Comparison of ENCODE assay signal across 1 cellular context in the genomic region with DNA sequence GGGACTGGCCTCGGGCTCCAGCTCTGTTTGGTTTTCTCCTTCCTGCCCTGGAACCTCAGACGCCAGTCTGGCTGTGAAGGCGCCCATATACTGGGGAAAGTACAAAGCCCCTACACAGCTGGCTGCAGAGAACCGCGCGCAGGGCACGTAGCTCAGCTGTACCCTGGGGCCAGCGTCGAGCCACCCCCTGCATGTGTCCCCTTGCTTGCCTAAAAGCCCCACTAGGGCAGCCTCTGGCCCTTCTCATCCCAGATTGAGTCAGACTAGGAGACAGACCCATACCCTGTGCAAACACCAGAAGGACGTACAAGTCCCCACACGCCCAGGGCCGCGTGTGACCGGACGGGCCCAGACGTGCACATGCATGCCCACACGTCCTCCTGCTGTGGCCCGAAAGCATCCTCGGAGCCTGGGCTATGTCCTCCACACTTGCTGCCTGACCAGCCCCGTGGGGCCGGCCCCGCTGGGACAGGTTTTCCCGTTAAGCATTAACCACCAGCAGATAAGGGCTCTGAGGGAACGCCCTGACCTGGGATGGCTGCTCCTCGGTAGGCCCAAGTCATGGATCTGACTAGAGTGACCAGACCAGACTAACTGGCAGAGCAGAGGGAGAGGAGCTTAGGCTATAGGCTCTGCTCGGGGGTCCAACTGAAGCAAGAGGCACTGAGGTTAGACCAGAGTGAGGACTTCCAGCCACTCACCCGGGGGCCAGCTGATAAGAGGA.
TF ChIP-seq lines count a peak whose summit lies in the region.

No MANE protein-coding gene starts in this region.

TF ChIP-seq in HepG2, 621 proteins besides CTCF, POLR2A, EP300 and RAD21 (continued from another document and continues in another):
- TF ChIP-seq, protein P1, sequence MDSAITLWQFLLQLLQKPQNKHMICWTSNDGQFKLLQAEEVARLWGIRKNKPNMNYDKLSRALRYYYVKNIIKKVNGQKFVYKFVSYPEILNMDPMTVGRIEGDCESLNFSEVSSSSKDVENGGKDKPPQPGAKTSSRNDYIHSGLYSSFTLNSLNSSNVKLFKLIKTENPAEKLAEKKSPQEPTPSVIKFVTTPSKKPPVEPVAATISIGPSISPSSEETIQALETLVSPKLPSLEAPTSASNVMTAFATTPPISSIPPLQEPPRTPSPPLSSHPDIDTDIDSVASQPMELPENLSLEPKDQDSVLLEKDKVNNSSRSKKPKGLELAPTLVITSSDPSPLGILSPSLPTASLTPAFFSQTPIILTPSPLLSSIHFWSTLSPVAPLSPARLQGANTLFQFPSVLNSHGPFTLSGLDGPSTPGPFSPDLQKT (CRISPR knock-in tag; IDR thresholded peaks at IDR 0.05; ENCODE audit: borderline replicate concordance), result no peak
- TF ChIP-seq ZNF616 (CRISPR knock-in tag; IDR thresholded peaks at IDR 0.05; ENCODE audit: low read depth) (peak; percentile 87; the same call in 1 of the 2 replicates), ZNF138 (CRISPR knock-in tag; IDR thresholded peaks at IDR 0.05; ENCODE audit: low read depth) (no peak), ZKSCAN8 (CRISPR knock-in tag; IDR thresholded peaks at IDR 0.05; ENCODE audit: borderline replicate concordance) (peak; percentile 59; the same call in 1 of the 2 replicates), WIZ (CRISPR knock-in tag; IDR thresholded peaks at IDR 0.05) (no peak), ZNF260 (CRISPR knock-in tag; IDR thresholded peaks at IDR 0.05; ENCODE audit: borderline replicate concordance, low read depth) (no peak), SCMH1 (CRISPR knock-in tag; IDR thresholded peaks at IDR 0.05; ENCODE audit: borderline replicate concordance) (no peak), GATAD2A (CRISPR knock-in tag; IDR thresholded peaks at IDR 0.05) (peak; percentile 69), ZNF598 (CRISPR knock-in tag; IDR thresholded peaks at IDR 0.05; ENCODE audit: borderline replicate concordance) (peak; percentile 83; the same call in 1 of the 2 replicates), ZBTB42 (CRISPR knock-in tag; IDR thresholded peaks at IDR 0.05) (peak; percentile 80; the same call in 1 of the 2 replicates), ZNF766 (CRISPR knock-in tag; IDR thresholded peaks at IDR 0.05; ENCODE audit: borderline replicate concordance) (peak; percentile 49; the same call in 1 of the 2 replicates), NFIC (IDR thresholded peaks at IDR 0.05; ENCODE audit: low read length) (no peak), MIXL1 (CRISPR knock-in tag; IDR thresholded peaks at IDR 0.05) (peak; percentile 62; the same call in 1 of the 2 replicates), ZNF552 (CRISPR knock-in tag; IDR thresholded peaks at IDR 0.05; ENCODE audit: borderline replicate concordance) (0 out of 2 replicates have a peak, but pooled peaks have one; percentile 80), NFIB (CRISPR knock-in tag; IDR thresholded peaks at IDR 0.05; ENCODE audit: borderline replicate concordance) (0 out of 2 replicates have a peak, but pooled peaks have one; percentile 71), XRCC5 (optimal IDR thresholded peaks at IDR 0.05; ENCODE audit: low read length) (peak; percentile 57), ARNT (IDR thresholded peaks at IDR 0.05) (no peak), SMYD3 (CRISPR knock-in tag; IDR thresholded peaks at IDR 0.05) (no peak; the same call in 1 of the 2 replicates), ESRRA (CRISPR knock-in tag; IDR thresholded peaks at IDR 0.05; ENCODE audit: low read depth) (peak; percentile 38; the same call in 1 of the 2 replicates), ZNF570 (CRISPR knock-in tag; IDR thresholded peaks at IDR 0.05; ENCODE audit: borderline replicate concordance) (no peak), MTF1 (CRISPR knock-in tag; IDR thresholded peaks at IDR 0.05) (no peak), IRX3 (CRISPR knock-in tag; IDR thresholded peaks at IDR 0.05; ENCODE audit: borderline replicate concordance, low read depth) (peak; percentile 27; the same call in 1 of the 2 replicates), SMAD9 (CRISPR knock-in tag; IDR thresholded peaks at IDR 0.05) (no peak), ZNF331 (CRISPR knock-in tag; IDR thresholded peaks at IDR 0.05) (peak; percentile 45; the same call in 1 of the 2 replicates), ZMYM2 (CRISPR knock-in tag; IDR thresholded peaks at IDR 0.05) (peak; percentile 82), ZFP41 (CRISPR knock-in tag; IDR thresholded peaks at IDR 0.05; ENCODE audit: borderline replicate concordance) (no peak), ZNF713 (CRISPR knock-in tag; IDR thresholded peaks at IDR 0.05) (no peak), ZNF30 (CRISPR knock-in tag; IDR thresholded peaks at IDR 0.05) (no peak)
- TF ChIP-seq, protein P2, sequence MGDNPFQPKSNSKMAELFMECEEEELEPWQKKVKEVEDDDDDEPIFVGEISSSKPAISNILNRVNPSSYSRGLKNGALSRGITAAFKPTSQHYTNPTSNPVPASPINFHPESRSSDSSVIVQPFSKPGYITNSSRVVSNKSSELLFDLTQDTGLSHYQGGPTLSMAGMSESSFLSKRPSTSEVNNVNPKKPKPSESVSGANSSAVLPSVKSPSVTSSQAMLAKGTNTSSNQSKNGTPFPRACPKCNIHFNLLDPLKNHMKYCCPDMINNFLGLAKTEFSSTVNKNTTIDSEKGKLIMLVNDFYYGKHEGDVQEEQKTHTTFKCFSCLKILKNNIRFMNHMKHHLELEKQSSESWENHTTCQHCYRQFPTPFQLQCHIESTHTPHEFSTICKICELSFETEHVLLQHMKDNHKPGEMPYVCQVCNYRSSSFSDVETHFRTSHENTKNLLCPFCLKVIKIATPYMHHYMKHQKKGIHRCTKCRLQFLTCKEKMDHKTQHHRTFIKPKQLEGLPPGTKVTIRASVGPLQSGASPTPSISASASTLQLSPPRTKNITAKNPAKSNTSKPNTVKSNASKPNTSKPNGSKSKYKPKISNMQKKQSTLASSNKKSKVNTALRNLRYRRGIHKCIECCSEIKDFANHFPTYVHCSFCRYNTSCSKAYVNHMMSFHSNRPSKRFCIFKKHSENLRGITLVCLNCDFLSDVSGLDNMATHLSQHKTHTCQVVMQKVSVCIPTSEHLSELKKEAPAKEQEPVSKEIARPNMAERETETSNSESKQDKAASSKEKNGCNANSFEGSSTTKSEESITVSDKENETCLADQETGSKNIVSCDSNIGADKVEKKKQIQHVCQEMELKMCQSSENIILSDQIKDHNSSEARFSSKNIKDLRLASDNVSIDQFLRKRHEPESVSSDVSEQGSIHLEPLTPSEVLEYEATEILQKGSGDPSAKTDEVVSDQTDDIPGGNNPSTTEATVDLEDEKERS (CRISPR knock-in tag; IDR thresholded peaks at IDR 0.05), result peak; percentile 90; the same call in 1 of the 2 replicates
- TF ChIP-seq, protein P3, sequence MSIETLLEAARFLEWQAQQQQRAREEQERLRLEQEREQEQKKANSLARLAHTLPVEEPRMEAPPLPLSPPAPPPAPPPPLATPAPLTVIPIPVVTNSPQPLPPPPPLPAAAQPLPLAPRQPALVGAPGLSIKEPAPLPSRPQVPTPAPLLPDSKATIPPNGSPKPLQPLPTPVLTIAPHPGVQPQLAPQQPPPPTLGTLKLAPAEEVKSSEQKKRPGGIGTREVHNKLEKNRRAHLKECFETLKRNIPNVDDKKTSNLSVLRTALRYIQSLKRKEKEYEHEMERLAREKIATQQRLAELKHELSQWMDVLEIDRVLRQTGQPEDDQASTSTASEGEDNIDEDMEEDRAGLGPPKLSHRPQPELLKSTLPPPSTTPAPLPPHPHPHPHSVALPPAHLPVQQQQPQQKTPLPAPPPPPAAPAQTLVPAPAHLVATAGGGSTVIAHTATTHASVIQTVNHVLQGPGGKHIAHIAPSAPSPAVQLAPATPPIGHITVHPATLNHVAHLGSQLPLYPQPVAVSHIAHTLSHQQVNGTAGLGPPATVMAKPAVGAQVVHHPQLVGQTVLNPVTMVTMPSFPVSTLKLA (IDR thresholded peaks at IDR 0.05), result no peak
- TF ChIP-seq, protein P4, sequence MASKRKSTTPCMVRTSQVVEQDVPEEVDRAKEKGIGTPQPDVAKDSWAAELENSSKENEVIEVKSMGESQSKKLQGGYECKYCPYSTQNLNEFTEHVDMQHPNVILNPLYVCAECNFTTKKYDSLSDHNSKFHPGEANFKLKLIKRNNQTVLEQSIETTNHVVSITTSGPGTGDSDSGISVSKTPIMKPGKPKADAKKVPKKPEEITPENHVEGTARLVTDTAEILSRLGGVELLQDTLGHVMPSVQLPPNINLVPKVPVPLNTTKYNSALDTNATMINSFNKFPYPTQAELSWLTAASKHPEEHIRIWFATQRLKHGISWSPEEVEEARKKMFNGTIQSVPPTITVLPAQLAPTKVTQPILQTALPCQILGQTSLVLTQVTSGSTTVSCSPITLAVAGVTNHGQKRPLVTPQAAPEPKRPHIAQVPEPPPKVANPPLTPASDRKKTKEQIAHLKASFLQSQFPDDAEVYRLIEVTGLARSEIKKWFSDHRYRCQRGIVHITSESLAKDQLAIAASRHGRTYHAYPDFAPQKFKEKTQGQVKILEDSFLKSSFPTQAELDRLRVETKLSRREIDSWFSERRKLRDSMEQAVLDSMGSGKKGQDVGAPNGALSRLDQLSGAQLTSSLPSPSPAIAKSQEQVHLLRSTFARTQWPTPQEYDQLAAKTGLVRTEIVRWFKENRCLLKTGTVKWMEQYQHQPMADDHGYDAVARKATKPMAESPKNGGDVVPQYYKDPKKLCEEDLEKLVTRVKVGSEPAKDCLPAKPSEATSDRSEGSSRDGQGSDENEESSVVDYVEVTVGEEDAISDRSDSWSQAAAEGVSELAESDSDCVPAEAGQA (IDR thresholded peaks at IDR 0.05; ENCODE audit: low read depth), result no peak
- TF ChIP-seq, protein P4 (CRISPR knock-in tag; IDR thresholded peaks at IDR 0.05; ENCODE audit: borderline replicate concordance), result no peak
- TF ChIP-seq, protein P5, sequence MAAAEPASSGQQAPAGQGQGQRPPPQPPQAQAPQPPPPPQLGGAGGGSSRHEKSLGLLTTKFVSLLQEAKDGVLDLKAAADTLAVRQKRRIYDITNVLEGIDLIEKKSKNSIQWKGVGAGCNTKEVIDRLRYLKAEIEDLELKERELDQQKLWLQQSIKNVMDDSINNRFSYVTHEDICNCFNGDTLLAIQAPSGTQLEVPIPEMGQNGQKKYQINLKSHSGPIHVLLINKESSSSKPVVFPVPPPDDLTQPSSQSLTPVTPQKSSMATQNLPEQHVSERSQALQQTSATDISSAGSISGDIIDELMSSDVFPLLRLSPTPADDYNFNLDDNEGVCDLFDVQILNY (CRISPR knock-in tag; conservative IDR thresholded peaks at IDR 0.05), result no peak
- TF ChIP-seq, protein P6, sequence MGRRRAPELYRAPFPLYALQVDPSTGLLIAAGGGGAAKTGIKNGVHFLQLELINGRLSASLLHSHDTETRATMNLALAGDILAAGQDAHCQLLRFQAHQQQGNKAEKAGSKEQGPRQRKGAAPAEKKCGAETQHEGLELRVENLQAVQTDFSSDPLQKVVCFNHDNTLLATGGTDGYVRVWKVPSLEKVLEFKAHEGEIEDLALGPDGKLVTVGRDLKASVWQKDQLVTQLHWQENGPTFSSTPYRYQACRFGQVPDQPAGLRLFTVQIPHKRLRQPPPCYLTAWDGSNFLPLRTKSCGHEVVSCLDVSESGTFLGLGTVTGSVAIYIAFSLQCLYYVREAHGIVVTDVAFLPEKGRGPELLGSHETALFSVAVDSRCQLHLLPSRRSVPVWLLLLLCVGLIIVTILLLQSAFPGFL (CRISPR knock-in tag; IDR thresholded peaks at IDR 0.05), result no peak
- TF ChIP-seq, protein P7, sequence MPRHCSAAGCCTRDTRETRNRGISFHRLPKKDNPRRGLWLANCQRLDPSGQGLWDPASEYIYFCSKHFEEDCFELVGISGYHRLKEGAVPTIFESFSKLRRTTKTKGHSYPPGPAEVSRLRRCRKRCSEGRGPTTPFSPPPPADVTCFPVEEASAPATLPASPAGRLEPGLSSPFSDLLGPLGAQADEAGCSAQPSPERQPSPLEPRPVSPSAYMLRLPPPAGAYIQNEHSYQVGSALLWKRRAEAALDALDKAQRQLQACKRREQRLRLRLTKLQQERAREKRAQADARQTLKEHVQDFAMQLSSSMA (CRISPR knock-in tag; IDR thresholded peaks at IDR 0.05), result peak; percentile 65; the same call in 1 of the 2 replicates
- TF ChIP-seq, protein P8, sequence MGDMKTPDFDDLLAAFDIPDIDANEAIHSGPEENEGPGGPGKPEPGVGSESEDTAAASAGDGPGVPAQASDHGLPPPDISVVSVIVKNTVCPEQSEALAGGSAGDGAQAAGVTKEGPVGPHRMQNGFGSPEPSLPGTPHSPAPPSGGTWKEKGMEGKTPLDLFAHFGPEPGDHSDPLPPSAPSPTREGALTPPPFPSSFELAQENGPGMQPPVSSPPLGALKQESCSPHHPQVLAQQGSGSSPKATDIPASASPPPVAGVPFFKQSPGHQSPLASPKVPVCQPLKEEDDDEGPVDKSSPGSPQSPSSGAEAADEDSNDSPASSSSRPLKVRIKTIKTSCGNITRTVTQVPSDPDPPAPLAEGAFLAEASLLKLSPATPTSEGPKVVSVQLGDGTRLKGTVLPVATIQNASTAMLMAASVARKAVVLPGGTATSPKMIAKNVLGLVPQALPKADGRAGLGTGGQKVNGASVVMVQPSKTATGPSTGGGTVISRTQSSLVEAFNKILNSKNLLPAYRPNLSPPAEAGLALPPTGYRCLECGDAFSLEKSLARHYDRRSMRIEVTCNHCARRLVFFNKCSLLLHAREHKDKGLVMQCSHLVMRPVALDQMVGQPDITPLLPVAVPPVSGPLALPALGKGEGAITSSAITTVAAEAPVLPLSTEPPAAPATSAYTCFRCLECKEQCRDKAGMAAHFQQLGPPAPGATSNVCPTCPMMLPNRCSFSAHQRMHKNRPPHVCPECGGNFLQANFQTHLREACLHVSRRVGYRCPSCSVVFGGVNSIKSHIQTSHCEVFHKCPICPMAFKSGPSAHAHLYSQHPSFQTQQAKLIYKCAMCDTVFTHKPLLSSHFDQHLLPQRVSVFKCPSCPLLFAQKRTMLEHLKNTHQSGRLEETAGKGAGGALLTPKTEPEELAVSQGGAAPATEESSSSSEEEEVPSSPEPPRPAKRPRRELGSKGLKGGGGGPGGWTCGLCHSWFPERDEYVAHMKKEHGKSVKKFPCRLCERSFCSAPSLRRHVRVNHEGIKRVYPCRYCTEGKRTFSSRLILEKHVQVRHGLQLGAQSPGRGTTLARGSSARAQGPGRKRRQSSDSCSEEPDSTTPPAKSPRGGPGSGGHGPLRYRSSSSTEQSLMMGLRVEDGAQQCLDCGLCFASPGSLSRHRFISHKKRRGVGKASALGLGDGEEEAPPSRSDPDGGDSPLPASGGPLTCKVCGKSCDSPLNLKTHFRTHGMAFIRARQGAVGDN (CRISPR knock-in tag; IDR thresholded peaks at IDR 0.05), result peak; percentile 100
